ENCODE assay signal across 12 cellular contexts in genomic region chr12:31603546-31604009, GRCh38. TPM values are rescaled to one million over a fixed set of nuclear protein-coding genes. Genes with fewer than 3 reads are reported as not detected.
DNase-seq lines count a peak whose midpoint lies in the region; ATAC-seq and TF ChIP-seq lines count a peak whose summit lies in the region.
"Had no signal": no experiment of that assay in that cellular context is flagged by ENCODE, and none has a peak within 500 bp of the region (broad histone marks: within the 10 kb centered on the region; RNA-seq: fewer than 3 reads in every experiment).

No MANE protein-coding gene starts in this region.

- H3K4me3 ChIP-seq in neural progenitor cell = no peak overlapping the region
- H3K4me3 ChIP-seq: SK-N-MC had no signal

- H3K27me3 Mint-ChIP-seq in activated naive CD8-positive, alpha-beta T cell treated with anti-CD3 and anti-CD28 coated beads, Interleukin-2, amount 50 U/mL, for 24 hours = peaks cover 2% of the 10 kb centered on the region
- H3K27me3 Mint-ChIP-seq in activated naive CD8-positive, alpha-beta T cell treated with anti-CD3 and anti-CD28 coated beads for 36 hours = peaks cover 6% of the 10 kb centered on the region
- peaks cover 2% of the 10 kb centered on the region for H3K27me3 Mint-ChIP-seq in neural progenitor cell (ENCODE audit: insufficient read depth, low read depth)

- H3K36me3 ChIP-seq in neural progenitor cell = no peaks in the 10 kb centered on the region

- no peak overlapping the region for H3K27ac Mint-ChIP-seq in activated naive CD8-positive, alpha-beta T cell treated with anti-CD3 and anti-CD28 coated beads, Interleukin-2, amount 50 U/mL, for 24 hours
- no peak overlapping the region for H3K27ac Mint-ChIP-seq in activated naive CD8-positive, alpha-beta T cell treated with anti-CD3 and anti-CD28 coated beads for 36 hours
- H3K27ac Mint-ChIP-seq in neural progenitor cell = no peak overlapping the region

- H3K4me2 ChIP-seq in neural progenitor cell = no peak overlapping the region

- H3F3A ChIP-seq in neural progenitor cell (ENCODE audit: low read depth) = no peaks in the 10 kb centered on the region

- H3K9me3 ChIP-seq in neural progenitor cell (ENCODE audit: low read depth) = no peaks in the 10 kb centered on the region

- H3K79me2 ChIP-seq in neural progenitor cell (ENCODE audit: low read depth) = no peaks in the 10 kb centered on the region

- peaks cover 13% of the 10 kb centered on the region for H3K9me3 Mint-ChIP-seq in activated naive CD8-positive, alpha-beta T cell treated with anti-CD3 and anti-CD28 coated beads, Interleukin-2, amount 50 U/mL, for 24 hours
- peaks cover 9% of the 10 kb centered on the region for H3K9me3 Mint-ChIP-seq in activated naive CD8-positive, alpha-beta T cell treated with anti-CD3 and anti-CD28 coated beads for 36 hours
- H3K9me3 Mint-ChIP-seq in neural progenitor cell = peaks cover 6% of the 10 kb centered on the region

- H3K4me1 Mint-ChIP-seq in activated naive CD8-positive, alpha-beta T cell treated with anti-CD3 and anti-CD28 coated beads, Interleukin-2, amount 50 U/mL, for 24 hours = peaks cover 2% of the 10 kb centered on the region
- H3K4me1 Mint-ChIP-seq in activated naive CD8-positive, alpha-beta T cell treated with anti-CD3 and anti-CD28 coated beads for 36 hours = no peaks in the 10 kb centered on the region
- no peaks in the 10 kb centered on the region for H3K4me1 Mint-ChIP-seq in neural progenitor cell

- H3K4me1 ChIP-seq in neural progenitor cell = peaks cover 5% of the 10 kb centered on the region

- no peak overlapping the region for H3K9ac ChIP-seq in neural progenitor cell

- H2AFZ ChIP-seq in neural progenitor cell (replicated peaks) = no peak overlapping the region

- H3K27me3 ChIP-seq in neural progenitor cell = no peaks in the 10 kb centered on the region

- H3K4me3 Mint-ChIP-seq in activated naive CD8-positive, alpha-beta T cell treated with anti-CD3 and anti-CD28 coated beads, Interleukin-2, amount 50 U/mL, for 24 hours = no peak overlapping the region
- H3K4me3 Mint-ChIP-seq in activated naive CD8-positive, alpha-beta T cell treated with anti-CD3 and anti-CD28 coated beads for 36 hours = no peak overlapping the region
- H3K4me3 Mint-ChIP-seq in neural progenitor cell = no peak overlapping the region

- DNase-seq in activated naive CD8-positive, alpha-beta T cell treated with anti-CD3 and anti-CD28 coated beads, Interleukin-2, amount 50 U/mL, for 24 hours = peak; percentile 6
- no peak for DNase-seq in activated naive CD8-positive, alpha-beta T cell treated with anti-CD3 and anti-CD28 coated beads for 36 hours
- no peak for DNase-seq in COLO829 (ENCODE audit: low spot score)
- no peak for DNase-seq in neural progenitor cell (ENCODE audit: low spot score)
- DNase-seq in activated naive CD4-positive, alpha-beta T cell treated with anti-CD3 and anti-CD28 coated beads, Interleukin-2, amount 50 U/mL, for 16 hours = no peak
- DNase-seq in NCI-H2196 (lab: John Stamatoyannopoulos, UW; ENCODE audit: unreplicated experiment) = no peak
- DNase-seq: mammary epithelial cell, NCI-H187 treated with DMSO at 0.1 percent for 48 hours had no signal

- no peak overlapping the region for H3K27ac ChIP-seq in neural progenitor cell
- H3K27ac ChIP-seq: SK-N-MC had no signal

- H4K20me1 ChIP-seq in neural progenitor cell (ENCODE audit: low read depth) = no peaks in the 10 kb centered on the region

- H3K36me3 Mint-ChIP-seq in activated naive CD8-positive, alpha-beta T cell treated with anti-CD3 and anti-CD28 coated beads, Interleukin-2, amount 50 U/mL, for 24 hours (ENCODE audit: low read depth) = peaks cover 6% of the 10 kb centered on the region
- H3K36me3 Mint-ChIP-seq in activated naive CD8-positive, alpha-beta T cell treated with anti-CD3 and anti-CD28 coated beads for 36 hours = peaks cover 3% of the 10 kb centered on the region
- no peaks in the 10 kb centered on the region for H3K36me3 Mint-ChIP-seq in neural progenitor cell

- no peak for ATAC-seq in activated naive CD8-positive, alpha-beta T cell treated with anti-CD3 and anti-CD28 coated beads, Interleukin-2, amount 50 U/mL, for 24 hours
- ATAC-seq in HG02763 (IDR thresholded peaks at IDR 0.05; ENCODE audit: unreplicated experiment) (peak; percentile 98), HG03521 (IDR thresholded peaks at IDR 0.05; ENCODE audit: unreplicated experiment) (peak; percentile 96)
- ATAC-seq: sciatic nerve had no signal

- no peak for TF ChIP-seq CTCF in neural progenitor cell (IDR thresholded peaks at IDR 0.05)

RNA-seq across cellular contexts. Expression of gene DENND5B, which starts 12.6 kb away (rescaled TPM):
- under 1 TPM; 0.16 to 0.29 TPM for total RNA-seq in activated naive CD8-positive, alpha-beta T cell treated with anti-CD3 and anti-CD28 coated beads for 36 hours
- total RNA-seq in neural progenitor cell (ENCODE audit: low replicate concordance) = 21.2 and 24.2 TPM in 2 replicates

RNA-seq across cellular contexts. Expression of gene ETFBKMT, which starts 55.9 kb away (rescaled TPM):
- total RNA-seq in activated naive CD8-positive, alpha-beta T cell treated with anti-CD3 and anti-CD28 coated beads for 36 hours = under 1 TPM; 0.64 to 0.99 TPM
- total RNA-seq in neural progenitor cell (ENCODE audit: low replicate concordance) = 1.5 and 2.7 TPM in 2 replicates

Comparison
In these comparisons a context has a peak if more than half of its experiments do, and no peak if none do; other contexts are left out.
1. RNA of gene DENND5B, which starts 12.6 kb away (total RNA-seq): 21.2 to 24.2 TPM in neural progenitor cell; 0.16 to 0.29 TPM in activated naive CD8-positive, alpha-beta T cell treated with anti-CD3 and anti-CD28 coated beads for 36 hours; every median in the first group is over 10 times any median in the second.